ENCODE assay signal across 18 cellular contexts in the genomic region with DNA sequence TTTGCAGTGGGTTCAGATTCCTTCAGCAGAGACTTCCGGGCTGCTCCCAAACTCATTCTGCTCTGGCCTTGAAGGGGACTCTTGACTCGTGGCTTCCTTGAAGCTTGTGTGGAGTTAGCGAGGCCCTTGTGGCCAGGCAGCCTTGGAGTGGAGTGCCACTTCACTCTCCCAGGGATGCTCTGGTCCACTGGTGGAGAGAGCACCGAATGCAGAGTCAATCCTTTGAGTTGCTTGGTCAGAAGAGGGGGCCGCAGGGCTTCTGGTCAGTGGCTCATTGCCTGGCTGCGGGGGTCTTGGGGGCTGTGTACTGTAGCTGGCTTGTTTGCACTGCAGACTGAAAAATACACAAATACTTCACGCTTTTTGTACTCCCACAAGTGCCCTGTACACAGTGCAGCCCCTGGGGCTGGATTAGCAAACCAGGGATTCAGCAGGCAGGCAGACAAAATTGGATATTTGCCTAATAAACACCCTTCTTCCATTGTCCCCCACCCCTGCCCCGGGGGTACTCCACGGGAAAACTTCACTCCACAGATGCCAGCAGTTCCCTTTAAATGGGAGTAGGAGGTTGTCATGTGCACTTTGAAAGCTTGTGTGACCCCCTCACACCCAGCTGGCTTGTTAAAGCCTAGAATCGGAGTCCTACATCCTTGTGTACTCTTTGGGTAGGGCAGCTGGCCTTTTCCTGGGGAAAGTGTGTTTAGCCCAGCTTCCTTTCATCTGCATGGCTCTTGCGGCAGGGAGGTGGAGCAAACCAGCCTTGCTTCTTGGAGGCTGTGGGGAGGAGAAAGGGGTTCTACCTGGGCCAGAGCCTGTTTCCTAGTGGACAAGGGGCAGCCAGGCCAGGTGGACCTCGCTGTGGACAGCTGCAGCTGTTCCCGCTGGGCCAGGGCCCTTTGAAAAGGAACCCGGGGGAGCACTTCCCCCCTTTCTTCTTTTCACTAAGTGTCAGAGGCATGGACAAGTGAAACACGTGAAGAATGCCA. TPM values are rescaled to one million over a fixed set of nuclear protein-coding genes. Genes with fewer than 3 reads are reported as not detected.
DNase-seq lines count a peak whose midpoint lies in the region; ATAC-seq, FAIRE-seq and TF ChIP-seq lines count a peak whose summit lies in the region.
"Had no signal": no experiment of that assay in that cellular context is flagged by ENCODE, and none has a peak within 500 bp of the region (broad histone marks: within the 10 kb centered on the region; RNA-seq: fewer than 3 reads in every experiment).

No MANE protein-coding gene starts in this region.

- peak overlapping the region; percentile 67 for H3K27ac Mint-ChIP-seq in GM23338
- H3K27ac Mint-ChIP-seq: activated T-cell treated with anti-CD3 and anti-CD28 coated beads, Interleukin-2, amount 50 U/mL, for 72 hours; memory B cell; stimulated activated naive CD8-positive, alpha-beta T cell treated with anti-CD3 and anti-CD28 coated beads, Interleukin-15, Interleukin-2, amounts not matched to agents 100 ng/mL and 50 ng/mL, for 24 hours had no signal

- H4K91ac ChIP-seq in mesenchymal stem cell (ENCODE audit: low read length), result peak overlapping the region; percentile 77

- peak overlapping the region; percentile 85 for H2BK15ac ChIP-seq in mesenchymal stem cell (ENCODE audit: low read depth, poor library complexity, severe bottlenecking)

- H2AFZ ChIP-seq in GM23338 (no peak overlapping the region), mesenchymal stem cell (ENCODE audit: low read depth, low read length) (no peak overlapping the region)

- H3K9me3 ChIP-seq in A549 (no peaks in the 10 kb centered on the region), mesenchymal stem cell (ENCODE audit: control insufficient read depth, low read length) (no peaks in the 10 kb centered on the region), psoas muscle (no peaks in the 10 kb centered on the region)
- H3K9me3 ChIP-seq: BLaER1 treated with 17β-estradiol and CSF1 and Interleukin-3, amounts not matched to agents 10 nM and 100 nM; heart left ventricle; prostate gland had no signal

- TF ChIP-seq CTCF in A549 (IDR thresholded peaks at IDR 0.05) (no peak), GM23338 (conservative IDR thresholded peaks at IDR 0.05; ENCODE audit: low read depth in 2 of 2) (peak in 1 of 2 experiments; percentile 36; a peak in 1 of 4 replicates), coronary artery (IDR thresholded peaks at IDR 0.05) (no peak), psoas muscle (IDR thresholded peaks at IDR 0.05) (no peak)

- no peak for FAIRE-seq in A549 (lab: Jason Lieb, UNC)

- peak overlapping the region; percentile 90 for H2BK120ac ChIP-seq in mesenchymal stem cell (ENCODE audit: low read depth, low read length)

- H3K27ac ChIP-seq in A549 (peak overlapping the region; percentile 93 to 98), GM23338 (ENCODE audit: low read depth) (peak overlapping the region; percentile 90), coronary artery (peak overlapping the region in 1 of 2 donors; percentile 2), mesenchymal stem cell (ENCODE audit: low read length, poor library complexity, severe bottlenecking) (peak overlapping the region; percentile 67), psoas muscle (no peak overlapping the region)
- H3K27ac ChIP-seq: BLaER1 treated with 17β-estradiol and CSF1 and Interleukin-3, amounts not matched to agents 10 nM and 100 nM had no signal

- no peak overlapping the region for H2BK5ac ChIP-seq in mesenchymal stem cell (ENCODE audit: low read depth, low read length, poor library complexity, severe bottlenecking)

- no peaks in the 10 kb centered on the region for H3K9me2 ChIP-seq in GM23338 (ENCODE audit: insufficient read depth)

- H3K14ac ChIP-seq in mesenchymal stem cell (ENCODE audit: low read length in 2 of 2), result peak overlapping the region in 1 of 2 experiments; percentile 26

- TF ChIP-seq EP300 in A549 (IDR thresholded peaks at IDR 0.05), result no peak

- H3K4me1 Mint-ChIP-seq in GM23338, result peaks cover 57% of the 10 kb centered on the region

- H3K4me3 ChIP-seq in A549, result peak overlapping the region; percentile 73; the same call in 1 of the 3 replicates
- H3K4me3 ChIP-seq in GM23338, result peak overlapping the region; percentile 91
- H3K4me3 ChIP-seq in coronary artery, result no peak overlapping the region
- H3K4me3 ChIP-seq in mesenchymal stem cell (ENCODE audit: insufficient read depth in 1 of 2, low read depth in 1 of 2, low read length in 2 of 2), result no peak overlapping the region
- no peak overlapping the region for H3K4me3 ChIP-seq in psoas muscle
- H3K4me3 ChIP-seq: BLaER1 treated with 17β-estradiol and CSF1 and Interleukin-3, amounts not matched to agents 10 nM and 100 nM; prostate gland had no signal

- CTCF ChIA-PET in A549 (lab: Yijun Ruan, JAX), result interaction anchor here (0.6 to 3.8 kb wide), 6 partner anchors 8 to 342 kb away, joined by 3 to 17 read pairs (median 4); no protein-coding TSS in a partner anchor

- no peak for TF ChIP-seq POLR2A in A549 (IDR thresholded peaks at IDR 0.05; ENCODE audit: low read length)

- H4K8ac ChIP-seq in mesenchymal stem cell (ENCODE audit: low read length), result peak overlapping the region; percentile 70

- POLR2A ChIA-PET in A549 (lab: Yijun Ruan, JAX), result interaction anchor here (1.1 kb wide), 1 partner anchor 336 kb away, joined by 6 read pairs; no protein-coding TSS in a partner anchor

- H3F3A ChIP-seq in GM23338 (replicated peaks; ENCODE audit: low read depth), result peaks cover 27% of the 10 kb centered on the region

- peak overlapping the region; percentile 49 to 92 for H2BK12ac ChIP-seq in mesenchymal stem cell (ENCODE audit: low read length in 2 of 2)

- H2AK5ac ChIP-seq in mesenchymal stem cell (ENCODE audit: low read length, severe bottlenecking), result peak overlapping the region; percentile 56

- H3K18ac ChIP-seq in mesenchymal stem cell (ENCODE audit: low read depth in 1 of 2, low read length in 2 of 2), result peak overlapping the region; percentile 76 to 85

- no peaks in the 10 kb centered on the region for H3K9me3 Mint-ChIP-seq in GM23338
- H3K9me3 Mint-ChIP-seq: activated T-cell treated with anti-CD3 and anti-CD28 coated beads, Interleukin-2, amount 50 U/mL, for 72 hours; memory B cell; stimulated activated naive CD8-positive, alpha-beta T cell treated with anti-CD3 and anti-CD28 coated beads, Interleukin-15, Interleukin-2, amounts not matched to agents 100 ng/mL and 50 ng/mL, for 24 hours had no signal

- H3K4me1 ChIP-seq in A549 (peaks cover 56% of the 10 kb centered on the region), GM23338 (ENCODE audit: insufficient read depth) (peaks cover 58% of the 10 kb centered on the region), mesenchymal stem cell (ENCODE audit: control insufficient read depth, insufficient read depth, low read depth, low read length) (peaks cover 22% of the 10 kb centered on the region), psoas muscle (peaks cover 10% of the 10 kb centered on the region)

- no peak for TF ChIP-seq RAD21 in A549 (conservative IDR thresholded peaks at IDR 0.05 in 1 of 2, IDR thresholded peaks at IDR 0.05 in 1 of 2)

- WGBS in A549 (ENCODE audit: missing lambda C conversion rate), result 28% methylated on average over 14 of the region's 15 CpGs
- 25% methylated on average over 11 of the region's 15 CpGs for WGBS in mesenchymal stem cell
- WGBS in psoas muscle, 3 donors, result 63 to 72% (median 71%) methylated on average over 15 of the region's 15 CpGs

- peak in 1 of 2 experiments; percentile 5; a peak in 1 of 6 replicates for ATAC-seq in A549
- no peak for ATAC-seq in GM23338
- no peak for ATAC-seq in psoas muscle
- no peak for ATAC-seq in HG02588 (IDR thresholded peaks at IDR 0.05; ENCODE audit: unreplicated experiment)
- ATAC-seq in HG02571 (IDR thresholded peaks at IDR 0.05; ENCODE audit: unreplicated experiment), result no peak
- ATAC-seq: activated T-cell treated with anti-CD3 and anti-CD28 coated beads, Interleukin-2, amount 50 U/mL, for 72 hours; heart left ventricle had no signal

- peak in 1 of 2 experiments; percentile 67 for DNase-seq in A549 (ENCODE audit: low read depth in 1 of 2, low spot score in 1 of 2)
- DNase-seq in GM23338 (ENCODE audit: low spot score), result peak; percentile 70
- peak; percentile 68 for DNase-seq in coronary artery (ENCODE audit: low spot score)
- peak; percentile 62 for DNase-seq in mesenchymal stem cell
- no peak for DNase-seq in psoas muscle
- no peak for DNase-seq in activated CD4-positive, alpha-beta T cell treated with anti-CD3 and anti-CD28 coated beads, Interleukin-2, amount 50 U/mL, for 48 hours
- DNase-seq: activated T-cell treated with anti-CD3 and anti-CD28 coated beads, Interleukin-2, amount 50 U/mL, for 72 hours; HCEC 1CT; NCI-H1105 treated with DMSO at 0.1 percent for 48 hours; NCI-H526; stimulated activated CD4-positive, alpha-beta T cell treated with anti-CD3 and anti-CD28 coated beads, Interleukin-4, amount 100 ng/mL, for 4 hours had no signal

- H3K79me1 ChIP-seq in mesenchymal stem cell (replicated peaks; ENCODE audit: low read length, poor library complexity, severe bottlenecking), result peaks cover 16% of the 10 kb centered on the region

- peak overlapping the region; percentile 95 for H3K4me3 Mint-ChIP-seq in GM23338
- H3K4me3 Mint-ChIP-seq: memory B cell; stimulated activated naive CD8-positive, alpha-beta T cell treated with anti-CD3 and anti-CD28 coated beads, Interleukin-15, Interleukin-2, amounts not matched to agents 100 ng/mL and 50 ng/mL, for 24 hours had no signal

- H3K9ac ChIP-seq in mesenchymal stem cell (ENCODE audit: low read length), result peak overlapping the region; percentile 85
- H3K9ac ChIP-seq: BLaER1 treated with 17β-estradiol and CSF1 and Interleukin-3, amounts not matched to agents 10 nM and 100 nM had no signal

- H3K36me3 ChIP-seq in GM23338 (ENCODE audit: insufficient read depth) (no peaks in the 10 kb centered on the region), mesenchymal stem cell (ENCODE audit: control insufficient read depth in 1 of 2, insufficient read depth in 2 of 2, low read depth in 1 of 2, low read length in 2 of 2) (no peaks in the 10 kb centered on the region), psoas muscle (ENCODE audit: insufficient read depth in 1 of 2, low read depth in 1 of 2) (no peaks in the 10 kb centered on the region)
- H3K36me3 ChIP-seq: BLaER1 treated with 17β-estradiol and CSF1 and Interleukin-3, amounts not matched to agents 10 nM and 100 nM; heart left ventricle; prostate gland had no signal

- H3K79me2 ChIP-seq in GM23338 (replicated peaks; ENCODE audit: insufficient read depth), result peaks cover 86% of the 10 kb centered on the region

- H3K4me2 ChIP-seq in A549 (peak overlapping the region; percentile 99), GM23338 (peak overlapping the region; percentile 96), mesenchymal stem cell (ENCODE audit: low read length, poor library complexity, severe bottlenecking) (peak overlapping the region; percentile 50)
- H3K4me2 ChIP-seq: BLaER1 treated with 17β-estradiol and CSF1 and Interleukin-3, amounts not matched to agents 10 nM and 100 nM had no signal

- peak overlapping the region in 1 of 2 experiments; percentile 64 for H3K23ac ChIP-seq in mesenchymal stem cell (ENCODE audit: low read length in 2 of 2)

- H3K36me3 Mint-ChIP-seq in GM23338 (ENCODE audit: low read depth), result no peaks in the 10 kb centered on the region; the same call in 2 of the 3 replicates
- H3K36me3 Mint-ChIP-seq: memory B cell had no signal

- intact Hi-C loops in psoas muscle (cut with DNase I), result loop anchor here (5.0 kb wide), 2 partner anchors 198 to 333 kb away; no protein-coding TSS in a partner anchor

- peak overlapping the region; percentile 77 to 96 for H3K4ac ChIP-seq in mesenchymal stem cell (ENCODE audit: low read depth in 1 of 2, low read length in 2 of 2)

- no peaks in the 10 kb centered on the region for H3K27me3 ChIP-seq in GM23338 (ENCODE audit: insufficient read depth)
- H3K27me3 ChIP-seq in mesenchymal stem cell (ENCODE audit: control insufficient read depth in 1 of 2, insufficient read depth in 1 of 2, low read length in 2 of 2), result no peaks in the 10 kb centered on the region
- H3K27me3 ChIP-seq in psoas muscle (ENCODE audit: insufficient read depth in 3 of 3, low read length in 2 of 3), result peaks cover 0 to 95% (median 41%) of the 10 kb centered on the region in 3 donors

- H3K27me3 Mint-ChIP-seq in GM23338 (ENCODE audit: insufficient read depth, low read depth, poor library complexity), result peaks cover 23% of the 10 kb centered on the region

- peaks cover 9% of the 10 kb centered on the region; the same call in 1 of the 2 replicates for H4K20me1 ChIP-seq in GM23338 (replicated peaks; ENCODE audit: insufficient read depth)

RNA-seq across cellular contexts. Expression of gene GLI2, which starts 3.4 kb away (rescaled TPM):
- polyA plus RNA-seq in A549 (2011; rRNA removed) (5.6 and 7.5 TPM in 2 replicates), A549 (2017; fragmentation: RNase III; extraction: RNeasy Plus Mini Kit Qiagen cat#74134 plus additional on column Dnase treatment) (10.3 to 12.5 TPM (median 10.4 TPM) in 3 replicates), GM23338 (2016; fragmentation: Nextera tagmentation; extraction: Ambion mirVana) (57.0 and 67.1 TPM in 2 replicates), psoas muscle (under 1 TPM; 0.20 to 0.24 (median 0.22) TPM)
- 15.5 and 20.2 TPM in 2 replicates for polyA plus RNA-seq in A549 (2012; cell fraction: cytosol; rRNA removed)
- polyA plus RNA-seq in A549 (2012; cell fraction: nucleus; rRNA removed), result 41.4 and 61.7 TPM in 2 replicates
- polyA minus RNA-seq in A549 (2011; rRNA and poly(A)+ RNA removed), result 5.7 and 9.4 TPM in 2 replicates
- 41.7 and 53.6 TPM in 2 replicates for total RNA-seq in GM23338 (2014; rRNA removed; shearing (Covaris generic))
- 28.9 TPM for polyA plus RNA-seq in mesenchymal stem cell (2013, experiment 1 of 2)
- 29.5 TPM for polyA plus RNA-seq in mesenchymal stem cell (2013, experiment 2 of 2)
- 1 to 10 TPM in 1 of 4 donors, under 1 TPM in 3; 0.66 to 2.4 (median 0.76) TPM for total RNA-seq in psoas muscle
- total RNA-seq: activated T-cell treated with anti-CD3 and anti-CD28 coated beads, Interleukin-2, amount 50 U/mL, for 72 hours had no signal

Comparison
In these comparisons a context has a peak if more than half of its experiments do, and no peak if none do; other contexts are left out.
1. DNase-seq: peak in GM23338 (single experiment), coronary artery (single experiment) and mesenchymal stem cell (single experiment); none in psoas muscle (0 of 2) and activated CD4-positive, alpha-beta T cell treated with anti-CD3 and anti-CD28 coated beads, Interleukin-2, amount 50 U/mL, for 48 hours (0 of 2).
2. H3K4me3 ChIP-seq: peak in A549 (single experiment) and GM23338 (single experiment); none in coronary artery (single experiment), mesenchymal stem cell (0 of 2) and psoas muscle (single experiment).
3. RNA of gene GLI2, which starts 3.4 kb away (polyA plus RNA-seq): 57.0 to 67.1 TPM in GM23338 and 5.6 to 61.7 TPM in A549; 0.20 to 0.24 TPM in psoas muscle; every median in the first group is over 4 times any median in the second.
4. Peak in every context shown above with its lines, with median percentiles within 50 percentile points of each other: H3K4me2 ChIP-seq.